Comparison of ENCODE assay signal across 8 cellular contexts in the genomic region with DNA sequence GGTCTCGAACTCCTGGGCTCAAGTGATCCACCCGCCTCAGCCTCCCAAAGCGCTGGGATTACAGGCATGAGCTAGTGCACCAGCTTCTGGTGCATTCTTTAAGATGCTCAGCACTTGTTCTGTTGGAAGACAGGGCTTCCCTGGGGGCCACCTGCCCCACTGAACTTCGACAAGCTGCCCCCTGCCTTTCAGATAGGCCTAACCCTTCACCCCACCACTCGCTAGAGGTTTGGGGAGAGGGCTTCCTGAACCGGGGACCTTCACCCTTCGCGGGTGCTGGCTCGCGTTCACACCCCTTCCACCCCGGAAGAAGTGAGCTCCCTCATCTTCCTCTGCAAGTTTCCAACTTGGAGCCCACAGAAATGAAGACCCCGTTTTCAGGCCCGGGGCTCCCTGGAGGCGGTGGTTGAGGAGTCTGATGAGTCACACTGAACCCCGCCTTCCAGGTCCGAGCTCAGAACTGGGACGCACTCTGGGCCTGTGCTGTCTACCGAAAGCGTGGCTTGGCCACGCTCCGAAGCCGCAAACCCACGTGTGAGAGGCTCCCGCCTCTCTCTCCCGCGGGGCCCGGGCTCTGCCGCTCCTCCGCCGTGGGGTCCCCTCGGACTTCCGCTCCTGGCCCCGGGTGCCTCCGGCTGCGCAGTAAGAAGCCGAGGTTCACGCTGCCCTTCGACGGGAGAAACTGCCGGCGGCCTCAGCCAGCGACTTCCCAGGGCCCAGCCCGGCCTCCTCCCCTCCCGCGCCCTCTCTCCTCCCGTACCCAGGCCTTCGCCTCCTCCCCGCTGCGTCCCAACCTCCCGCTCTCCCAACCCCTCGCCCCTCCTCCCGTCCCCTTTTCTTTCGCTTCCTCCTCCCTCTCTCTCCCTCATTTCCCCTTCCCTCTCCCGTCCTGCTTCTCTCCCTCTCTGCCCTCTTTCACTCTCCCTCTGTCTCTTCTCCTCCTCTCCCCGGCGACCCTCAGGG. TPM values are rescaled to one million over a fixed set of nuclear protein-coding genes. Genes with fewer than 3 reads are reported as not detected.
A peak's percentile ranks its signal among the peaks of the same experiment; 100 is the strongest.
DNase-seq lines count a peak whose midpoint lies in the region; ATAC-seq and TF ChIP-seq lines count a peak whose summit lies in the region.

No MANE protein-coding gene starts in this region.

- no peaks in the 10 kb centered on the region for H3K27me3 ChIP-seq in NT2/D1 (ENCODE audit: insufficient read depth, insufficient read length)
- H3K27me3 ChIP-seq in adrenal gland = no peaks in the 10 kb centered on the region
- H3K27me3 ChIP-seq in rectal smooth muscle tissue (ENCODE audit: control insufficient read depth, insufficient read depth, low read length) = no peaks in the 10 kb centered on the region

- no peaks in the 10 kb centered on the region for H3K9me3 ChIP-seq in NT2/D1 (ENCODE audit: insufficient read depth, low read length)
- H3K9me3 ChIP-seq in adrenal gland (replicated peaks in 1 of 3) = no peaks in the 10 kb centered on the region

- 16 to 32% (median 23%) methylated on average over 30 to 56 of the region's 56 CpGs for WGBS in adrenal gland, 4 donors

- intact Hi-C loops in adrenal gland (cut with DNase I) = no loop called here
- intact Hi-C loops in left ventricle myocardium superior (cut with micrococcal nuclease) = no loop called here

- peak; percentile 94 for ATAC-seq in left ventricle myocardium superior
- no peak for ATAC-seq in GM21515 (IDR thresholded peaks at IDR 0.05; ENCODE audit: unreplicated experiment)

- H3K27ac ChIP-seq in adrenal gland (peak overlapping the region; percentile 48 to 86 (median 84)), rectal smooth muscle tissue (ENCODE audit: low read depth, low read length) (peak overlapping the region; percentile 95)

- peak overlapping the region; percentile 13 for H3K4me3 ChIP-seq in NT2/D1 (ENCODE audit: insufficient read length, low read depth)
- peak overlapping the region in 2 of 4 donors; percentile 52 to 54 for H3K4me3 ChIP-seq in adrenal gland
- peak overlapping the region; percentile 72 for H3K4me3 ChIP-seq in rectal smooth muscle tissue (ENCODE audit: low read length)

- no peak for TF ChIP-seq CTCF in adrenal gland (IDR thresholded peaks at IDR 0.05)

- DNase-seq in DMS153 (lab: John Stamatoyannopoulos, UW) (peak; percentile 32), NT2/D1 (ENCODE audit: low read depth, low spot score) (no peak), adrenal gland (peak; percentile 64 to 80 (median 72)), left ventricle myocardium superior (peak; percentile 85), kidney glomerular epithelial cell (lab: John Stamatoyannopoulos, UW) (no peak), superior temporal gyrus (ENCODE audit: extremely low spot score) (no peak)

- no peak for TF ChIP-seq POLR2A in adrenal gland (IDR thresholded peaks at IDR 0.05)

- H3K4me1 ChIP-seq in NT2/D1 (ENCODE audit: insufficient read depth, insufficient read length) (peaks cover 3% of the 10 kb centered on the region), adrenal gland (replicated peaks in 1 of 2) (peaks cover 12 to 19% of the 10 kb centered on the region in 2 donors), rectal smooth muscle tissue (ENCODE audit: control insufficient read depth, insufficient read depth, low read length) (peaks cover 6% of the 10 kb centered on the region)

- peak overlapping the region; percentile 46 for H3K9ac ChIP-seq in NT2/D1 (ENCODE audit: insufficient read length, low read depth)
- H3K9ac ChIP-seq in rectal smooth muscle tissue (ENCODE audit: low read length) = peak overlapping the region; percentile 50

- H3K36me3 ChIP-seq in NT2/D1 (ENCODE audit: insufficient read depth, insufficient read length, low read length) = no peaks in the 10 kb centered on the region
- no peaks in the 10 kb centered on the region for H3K36me3 ChIP-seq in adrenal gland (replicated peaks in 1 of 2)
- H3K36me3 ChIP-seq in rectal smooth muscle tissue (ENCODE audit: control insufficient read depth, insufficient read depth, low read length) = no peaks in the 10 kb centered on the region

RNA-seq across cellular contexts. Expression of a gene that starts 47.5 kb away (rescaled TPM):
- total RNA-seq in adrenal gland (100 to 1,000 TPM in 1 of 8 donors, 10 to 100 TPM in 7; 50.5 to 118 (median 56.4) TPM), left ventricle myocardium superior (36.7 TPM)
- polyA plus RNA-seq in adrenal gland = 10 to 100 TPM in 1 of 3 donors, 1 to 10 TPM in 2; 8.9 to 42.5 (median 10.0) TPM

Comparison
In these comparisons a context has a peak if more than half of its experiments do, and no peak if none do; other contexts are left out.
1. DNase-seq: peak in DMS153 (single experiment), adrenal gland (7 of 7) and left ventricle myocardium superior (single experiment); none in NT2/D1 (single experiment), kidney glomerular epithelial cell (single experiment) and superior temporal gyrus (single experiment).